ENCODE assay signal across 8 cellular contexts in the genomic region with DNA sequence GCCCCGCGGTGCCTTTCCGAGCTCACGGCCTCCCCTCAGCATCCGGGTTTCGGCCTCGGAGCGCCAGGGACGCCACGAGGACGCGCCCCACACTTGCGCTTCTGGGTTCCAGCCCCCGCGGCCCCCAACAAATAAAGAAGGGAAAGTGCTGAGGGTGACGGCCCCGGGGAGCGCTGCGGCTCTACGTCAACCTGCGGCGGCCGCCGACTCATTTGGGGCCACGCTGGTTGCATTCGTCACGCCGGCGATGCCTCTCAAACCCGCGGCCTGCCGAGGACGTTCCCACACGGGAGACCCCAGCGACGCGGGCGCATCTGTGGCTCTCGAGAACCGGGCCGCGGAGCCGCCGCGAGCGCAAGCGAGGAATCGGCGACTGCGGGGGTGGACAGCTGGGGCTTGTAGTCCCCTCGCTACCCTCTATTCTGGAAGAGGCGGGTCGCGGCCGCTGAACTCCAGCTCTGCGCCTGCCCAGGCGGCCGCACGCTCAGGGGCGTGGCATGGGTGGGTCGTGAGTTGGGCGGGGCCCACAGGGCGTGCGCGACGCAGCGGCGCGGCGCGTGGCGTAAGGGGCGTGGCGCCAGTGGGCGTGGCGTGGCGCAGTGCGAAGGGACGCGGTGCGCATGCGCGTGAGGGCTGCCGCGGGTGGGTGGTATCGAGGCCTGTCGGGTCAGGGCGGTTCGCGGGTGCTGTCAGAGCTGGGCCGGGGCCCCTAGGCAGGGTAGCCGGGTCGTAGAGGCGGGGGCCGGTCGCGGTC. TPM values are rescaled to one million over a fixed set of nuclear protein-coding genes. Genes with fewer than 3 reads are reported as not detected.
DNase-seq lines count a peak whose midpoint lies in the region; ATAC-seq and TF ChIP-seq lines count a peak whose summit lies in the region.

A gene with protein sequence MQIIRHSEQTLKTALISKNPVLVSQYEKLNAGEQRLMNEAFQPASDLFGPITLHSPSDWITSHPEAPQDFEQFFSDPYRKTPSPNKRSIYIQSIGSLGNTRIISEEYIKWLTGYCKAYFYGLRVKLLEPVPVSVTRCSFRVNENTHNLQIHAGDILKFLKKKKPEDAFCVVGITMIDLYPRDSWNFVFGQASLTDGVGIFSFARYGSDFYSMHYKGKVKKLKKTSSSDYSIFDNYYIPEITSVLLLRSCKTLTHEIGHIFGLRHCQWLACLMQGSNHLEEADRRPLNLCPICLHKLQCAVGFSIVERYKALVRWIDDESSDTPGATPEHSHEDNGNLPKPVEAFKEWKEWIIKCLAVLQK (plus strand): TSS at position 599 of the 754 bp plus-strand sequence. CDS start 2,145 bp downstream, outside the sequence.

- TF ChIP-seq CTCF in heart right ventricle (IDR thresholded peaks at IDR 0.05) (peak in 2 of 9 donors; percentile 2 to 8), upper lobe of left lung (IDR thresholded peaks at IDR 0.05) (peak in 1 of 6 experiments; percentile 28)

- H3K9me3 ChIP-seq in heart right ventricle (no peaks in the 10 kb centered on the region), upper lobe of left lung (no peaks in the 10 kb centered on the region)

- intact Hi-C loops in T-helper 1 cell treated with Interleukin-12 subunit alpha and Interleukin-12 subunit beta and Interleukin-4 antibody, amounts not matched to agents 30 ng/mL and 1 ng/mL, for 36 hours (cut with micrococcal nuclease): loop anchor here (1.0 to 5.0 kb wide), 11 partner anchors 9 to 265 kb away; a partner anchor contains a TSS
- intact Hi-C loops in heart right ventricle (cut with DNase I): loop anchor here in 4 of 10 donors (5.0 kb wide), 2 partner anchors 40 to 210 kb away; a partner anchor contains a TSS
- intact Hi-C loops in posterior vena cava (cut with DNase I): no loop called here

- H3K27ac ChIP-seq in heart right ventricle (peak within 1 kb of the TSS; percentile 86 to 98 (median 97)), upper lobe of left lung (peak within 1 kb of the TSS; percentile 96 to 99 (median 98))

- 0% methylated on average over 95 to 97 of the region's 97 CpGs for WGBS in heart right ventricle, 2 donors
- WGBS in upper lobe of left lung, 2 donors: 0 to 1% methylated on average over 22 to 31 of the region's 97 CpGs

- H3K36me3 ChIP-seq in heart right ventricle (peaks cover 0 to 26% (median 13%) of the 10 kb centered on the region in 9 donors), upper lobe of left lung (peaks cover 0 to 7% (median 2%) of the 10 kb centered on the region in 4 donors)

- H3K27me3 ChIP-seq in heart right ventricle (no peaks in the 10 kb centered on the region), upper lobe of left lung (no peaks in the 10 kb centered on the region)

- H3K4me3 ChIP-seq in heart right ventricle (peak within 1 kb of the TSS; percentile 61 to 91 (median 80)), upper lobe of left lung (peak within 1 kb of the TSS; percentile 71 to 90 (median 78))

- peak; percentile 90 for ATAC-seq in HG02885 (IDR thresholded peaks at IDR 0.05; ENCODE audit: poor library complexity, unreplicated experiment)
- ATAC-seq in heart right ventricle: peak; percentile 98 to 100 (median 99)
- ATAC-seq in upper lobe of left lung (ENCODE audit: low FRiP score in 2 of 2): peak; percentile 99

- TF ChIP-seq EP300 in upper lobe of left lung (IDR thresholded peaks at IDR 0.05): peak in 1 of 4 donors; percentile 10

- DNase-seq in NCI-H1694 (lab: John Stamatoyannopoulos, UW): peak; percentile 84
- peak; percentile 86 for DNase-seq in amniotic epithelial cell (ENCODE audit: low read depth)
- DNase-seq in heart right ventricle: peak; percentile 93 to 97
- peak; percentile 99 for DNase-seq in posterior vena cava (ENCODE audit: low spot score)
- peak; percentile 94 to 100 for DNase-seq in upper lobe of left lung

- H3K4me1 ChIP-seq in heart right ventricle (peaks cover 0 to 25% (median 13%) of the 10 kb centered on the region in 9 donors), upper lobe of left lung (peaks cover 11 to 29% (median 15%) of the 10 kb centered on the region in 4 donors)

- TF ChIP-seq POLR2A in GM15510 (IDR thresholded peaks at IDR 0.05; ENCODE audit: borderline replicate concordance, extremely low read depth, insufficient read length): peak; percentile 92
- TF ChIP-seq POLR2A in upper lobe of left lung (IDR thresholded peaks at IDR 0.05): peak in 3 of 4 donors; percentile 87 to 99 (median 90)

RNA-seq across cellular contexts. Expression of the gene that starts here (rescaled TPM):
- total RNA-seq in T-helper 1 cell treated with Interleukin-12 subunit alpha and Interleukin-12 subunit beta and Interleukin-4 antibody, amounts not matched to agents 30 ng/mL and 1 ng/mL, for 36 hours: 70.7 and 75.2 TPM in 2 replicates
- total RNA-seq in heart right ventricle (100 to 1,000 TPM in 8 of 10 donors, 10 to 100 TPM in 2; 70.7 to 140 (median 111) TPM), posterior vena cava (10 to 100 TPM; 43.4 to 58.9 TPM), upper lobe of left lung (10 to 100 TPM; 19.4 to 50.3 (median 45.8) TPM)
- 10 to 100 TPM; 41.6 to 77.4 TPM for polyA plus RNA-seq in heart right ventricle

Comparison
In these comparisons a context has a peak if more than half of its experiments do, and no peak if none do; other contexts are left out.
1. Peak in every context shown above with its lines: DNase-seq, ATAC-seq, H3K4me3 ChIP-seq and H3K27ac ChIP-seq.